Comparison of ENCODE assay signal across 8 cellular contexts in the genomic region with DNA sequence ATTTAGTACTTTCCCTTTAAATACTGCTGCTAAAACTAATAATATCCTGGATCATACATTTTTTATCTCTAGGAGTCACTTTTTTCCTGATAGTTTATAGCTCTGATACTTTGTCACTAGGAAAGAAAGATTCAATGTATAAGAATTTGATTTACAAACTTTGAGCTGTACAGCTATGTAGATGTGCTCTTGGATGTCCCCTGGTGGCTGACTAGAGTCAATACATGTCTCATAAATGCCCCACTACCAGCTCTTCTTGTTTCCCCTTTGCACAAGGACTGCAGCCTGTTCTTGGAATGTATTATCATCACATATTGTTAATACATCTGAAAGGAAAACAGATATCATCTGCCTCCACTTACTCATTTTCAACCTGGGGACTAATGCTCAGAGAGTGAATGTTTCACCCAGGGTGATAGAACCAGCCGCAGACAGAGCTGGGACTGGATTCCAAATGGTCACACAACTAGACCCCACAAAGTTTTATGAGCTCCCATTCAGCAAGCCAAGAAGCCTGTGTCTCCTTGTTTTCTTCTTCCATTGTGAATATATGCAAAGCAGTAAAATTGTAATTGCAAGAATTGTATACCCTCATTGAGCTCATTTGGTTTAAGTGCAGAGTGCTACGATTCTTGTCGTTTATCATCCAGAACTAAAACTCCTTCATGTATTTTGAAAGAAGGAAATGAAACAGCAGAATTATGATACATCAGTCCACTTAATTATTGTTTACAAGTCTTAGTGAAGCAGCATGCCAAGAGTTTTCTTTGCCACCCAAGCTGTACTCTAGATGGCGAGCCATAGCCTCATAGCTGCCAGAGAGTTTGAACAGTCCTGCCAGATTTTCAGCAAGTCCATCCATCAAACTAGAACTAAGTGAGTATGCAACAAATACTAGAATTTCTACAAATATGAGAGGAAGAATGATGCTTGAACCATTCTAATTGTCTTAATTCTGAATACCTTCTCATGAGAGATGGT.
DNase-seq lines count a peak whose midpoint lies in the region; ATAC-seq and TF ChIP-seq lines count a peak whose summit lies in the region.

No MANE protein-coding gene starts in this region.

- peaks cover 3% of the 10 kb centered on the region for H3K27me3 Mint-ChIP-seq in activated T-cell treated with anti-CD3 and anti-CD28 coated beads, Interleukin-2, amount 50 U/mL, for 4 hours (ENCODE audit: low read depth)

- peaks cover 0 to 10% (median 5%) of the 10 kb centered on the region in 9 donors for H3K4me1 ChIP-seq in heart right ventricle
- peaks cover 0 to 5% of the 10 kb centered on the region in 2 donors for H3K4me1 ChIP-seq in gastrocnemius medialis

- intact Hi-C loops in heart right ventricle (cut with DNase I) (no loop called here), gastrocnemius medialis (cut with DNase I; ENCODE audit: low total_unique reads) (no loop called here)

- H3K9me3 Mint-ChIP-seq in activated T-cell treated with anti-CD3 and anti-CD28 coated beads, Interleukin-2, amount 50 U/mL, for 4 hours: peaks cover 7% of the 10 kb centered on the region

- no peak for TF ChIP-seq POLR2A in gastrocnemius medialis (IDR thresholded peaks at IDR 0.05)

- no peak overlapping the region for H3K4me3 ChIP-seq in heart right ventricle
- H3K4me3 ChIP-seq in gastrocnemius medialis: no peak overlapping the region

- in situ Hi-C loops in gastrocnemius medialis (cut with MboI; ENCODE audit: low sequenced_read_pairs in 4 of 4): no loop called here

- no peak overlapping the region for H3K4me3 Mint-ChIP-seq in activated T-cell treated with anti-CD3 and anti-CD28 coated beads, Interleukin-2, amount 50 U/mL, for 4 hours

- TF ChIP-seq CTCF in heart right ventricle (IDR thresholded peaks at IDR 0.05) (peak; percentile 47 to 85 (median 78)), gastrocnemius medialis (IDR thresholded peaks at IDR 0.05 in 4 of 5, conservative IDR thresholded peaks at IDR 0.05 in 1 of 5) (peak; percentile 25 to 68 (median 46))

- ATAC-seq in GM19025 (IDR thresholded peaks at IDR 0.05; ENCODE audit: low read depth, unreplicated experiment): peak; percentile 91
- peak; percentile 82 for ATAC-seq in HG03060 (IDR thresholded peaks at IDR 0.05; ENCODE audit: low read depth, unreplicated experiment)
- no peak for ATAC-seq in activated T-cell treated with anti-CD3 and anti-CD28 coated beads, Interleukin-2, amount 50 U/mL, for 4 hours
- peak in 4 of 8 donors; percentile 39 to 62 (median 52) for ATAC-seq in heart right ventricle
- ATAC-seq in gastrocnemius medialis: no peak

- no peaks in the 10 kb centered on the region for H3K36me3 Mint-ChIP-seq in activated T-cell treated with anti-CD3 and anti-CD28 coated beads, Interleukin-2, amount 50 U/mL, for 4 hours (ENCODE audit: insufficient read depth)

- H3K36me3 ChIP-seq in heart right ventricle: no peaks in the 10 kb centered on the region
- H3K36me3 ChIP-seq in gastrocnemius medialis: no peaks in the 10 kb centered on the region

- H3K4me1 Mint-ChIP-seq in activated T-cell treated with anti-CD3 and anti-CD28 coated beads, Interleukin-2, amount 50 U/mL, for 4 hours (ENCODE audit: low read depth): no peaks in the 10 kb centered on the region

- H3K27ac ChIP-seq in heart right ventricle: no peak overlapping the region
- no peak overlapping the region for H3K27ac ChIP-seq in gastrocnemius medialis

- H3K27me3 ChIP-seq in heart right ventricle: no peaks in the 10 kb centered on the region
- no peaks in the 10 kb centered on the region for H3K27me3 ChIP-seq in gastrocnemius medialis

- DNase-seq in COLO668 (lab: John Stamatoyannopoulos, UW; ENCODE audit: unreplicated experiment) (peak; percentile 31), NCI-H2171 treated with DMSO at 0.1 percent for 48 hours (lab: John Stamatoyannopoulos, UW) (peak; percentile 10), heart right ventricle (no peak), gastrocnemius medialis (no peak)
- peak; percentile 4 for DNase-seq in activated T-cell treated with anti-CD3 and anti-CD28 coated beads, Interleukin-2, amount 50 U/mL, for 4 hours
- no peak for DNase-seq in effector CD8-positive, alpha-beta T cell (lab: John Stamatoyannopoulos, UW)

- 87 to 91% methylated on average over 4 of the region's 4 CpGs for WGBS in heart right ventricle, 2 donors

- H3K9me3 ChIP-seq in heart right ventricle: peaks cover 0 to 31% (median 11%) of the 10 kb centered on the region in 11 donors
- H3K9me3 ChIP-seq in gastrocnemius medialis: no peaks in the 10 kb centered on the region

Comparison
In these comparisons a context has a peak if more than half of its experiments do, and no peak if none do; other contexts are left out.
1. DNase-seq: peak in COLO668 (single experiment), NCI-H2171 treated with DMSO at 0.1 percent for 48 hours (single experiment) and activated T-cell treated with anti-CD3 and anti-CD28 coated beads, Interleukin-2, amount 50 U/mL, for 4 hours (single experiment); none in heart right ventricle (0 of 2), gastrocnemius medialis (0 of 2) and effector CD8-positive, alpha-beta T cell (single experiment).
2. ATAC-seq: peak in GM19025 (single experiment) and HG03060 (single experiment); none in activated T-cell treated with anti-CD3 and anti-CD28 coated beads, Interleukin-2, amount 50 U/mL, for 4 hours (0 of 2) and gastrocnemius medialis (0 of 2).